ENCODE assay signal across 8 cellular contexts in the genomic region with DNA sequence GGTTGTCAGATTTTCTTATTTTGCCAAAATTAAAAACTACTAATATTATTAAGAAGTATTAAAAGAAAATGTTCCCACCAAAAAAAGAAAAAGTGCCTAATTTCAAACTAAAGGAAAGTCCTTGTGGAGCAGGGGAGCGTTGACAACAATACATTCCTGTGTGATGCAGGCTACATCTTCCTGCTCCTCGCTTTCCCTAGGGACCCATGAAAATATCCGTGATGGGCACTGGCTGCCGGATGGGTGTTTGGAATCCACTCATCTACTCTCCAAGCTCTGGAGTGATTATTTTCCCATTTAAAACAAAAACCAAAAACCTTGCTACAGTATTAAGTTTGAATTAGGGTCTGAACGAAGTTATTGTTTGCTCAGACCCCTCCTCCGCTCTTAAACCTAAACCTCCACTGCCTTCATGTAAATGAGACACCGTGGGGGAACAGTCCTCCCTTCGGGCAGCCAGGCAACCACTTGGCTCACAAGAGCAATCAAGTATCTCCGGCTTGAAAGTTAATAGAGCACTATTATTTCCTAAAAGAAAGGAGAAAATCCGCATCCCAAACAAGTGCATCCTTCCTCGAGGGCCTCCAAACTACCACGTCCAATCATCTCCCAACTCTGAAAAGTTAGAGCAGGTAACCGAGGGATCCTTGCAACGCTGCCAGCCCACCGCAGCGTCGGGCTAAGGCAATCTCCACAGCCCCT. TPM values are rescaled to one million over a fixed set of nuclear protein-coding genes. Genes with fewer than 3 reads are reported as not detected.
DNase-seq lines count a peak whose midpoint lies in the region; ATAC-seq and TF ChIP-seq lines count a peak whose summit lies in the region.

No MANE protein-coding gene starts in this region.

- no peak for TF ChIP-seq CTCF in RWPE2 (IDR thresholded peaks at IDR 0.05; ENCODE audit: poor library complexity, severe bottlenecking)
- TF ChIP-seq CTCF in fibroblast of mammary gland (conservative IDR thresholded peaks at IDR 0.05; ENCODE audit: control insufficient read depth, insufficient read depth, low read depth, low read length): no peak

- peaks cover 36% of the 10 kb centered on the region for H3K4me1 ChIP-seq in RWPE2 (ENCODE audit: insufficient read depth, poor library complexity, severe bottlenecking)

- DNase-seq in Daoy (ENCODE audit: low read depth): peak; percentile 65
- DNase-seq in RWPE2 (ENCODE audit: low spot score): no peak
- peak; percentile 59 for DNase-seq in fibroblast of mammary gland (ENCODE audit: low read depth)
- peak; percentile 47 for DNase-seq in pons (ENCODE audit: low spot score)
- DNase-seq in NCI-H2196 treated with DMSO at 0.1 percent for 48 hours (lab: John Stamatoyannopoulos, UW; ENCODE audit: unreplicated experiment): no peak
- no peak for DNase-seq in HEK293T (ENCODE audit: extremely low spot score)
- no peak for DNase-seq in NCI-H2196 (lab: John Stamatoyannopoulos, UW; ENCODE audit: unreplicated experiment)

- H3K4me3 ChIP-seq in RWPE2 (ENCODE audit: severe bottlenecking) (peak overlapping the region; percentile 72), fibroblast of mammary gland (ENCODE audit: control insufficient read depth, low read depth, low read length) (peak overlapping the region; percentile 72)

- H3K27me3 ChIP-seq in RWPE2 (ENCODE audit: insufficient read depth, poor library complexity, severe bottlenecking): no peaks in the 10 kb centered on the region

- 0 out of 2 replicates have a peak, but pooled peaks cover 3% of the 10 kb centered on the region for H3K36me3 ChIP-seq in RWPE2 (ENCODE audit: low read depth)

- CTCF ChIA-PET in HEK293T (lab: Yijun Ruan, JAX): interaction anchor here (1.6 kb wide), 1 partner anchor 125 kb away, joined by 5 read pairs; no protein-coding TSS in a partner anchor

- POLR2A ChIA-PET in HEK293T (lab: Yijun Ruan, JAX): no interaction called here

- peak overlapping the region; percentile 78 for H3K27ac ChIP-seq in RWPE2 (ENCODE audit: poor library complexity, severe bottlenecking)

- no peak; the same call in 2 of the 3 replicates for ATAC-seq in RWPE2 (ENCODE audit: low read depth)
- ATAC-seq in GM18867 (IDR thresholded peaks at IDR 0.05; ENCODE audit: unreplicated experiment): no peak

- no peaks in the 10 kb centered on the region for H3K9me3 ChIP-seq in RWPE2 (ENCODE audit: severe bottlenecking)

TF ChIP-seq in HEK293T, 16 proteins besides CTCF, POLR2A, EP300 and RAD21:
- TF ChIP-seq FOXM1 (IDR thresholded peaks at IDR 0.05; ENCODE audit: borderline replicate concordance): no peak
- TF ChIP-seq, protein P1, sequence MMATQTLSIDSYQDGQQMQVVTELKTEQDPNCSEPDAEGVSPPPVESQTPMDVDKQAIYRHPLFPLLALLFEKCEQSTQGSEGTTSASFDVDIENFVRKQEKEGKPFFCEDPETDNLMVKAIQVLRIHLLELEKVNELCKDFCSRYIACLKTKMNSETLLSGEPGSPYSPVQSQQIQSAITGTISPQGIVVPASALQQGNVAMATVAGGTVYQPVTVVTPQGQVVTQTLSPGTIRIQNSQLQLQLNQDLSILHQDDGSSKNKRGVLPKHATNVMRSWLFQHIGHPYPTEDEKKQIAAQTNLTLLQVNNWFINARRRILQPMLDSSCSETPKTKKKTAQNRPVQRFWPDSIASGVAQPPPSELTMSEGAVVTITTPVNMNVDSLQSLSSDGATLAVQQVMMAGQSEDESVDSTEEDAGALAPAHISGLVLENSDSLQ (IDR thresholded peaks at IDR 0.05): no peak
- TF ChIP-seq HDGF (IDR thresholded peaks at IDR 0.05; ENCODE audit: borderline replicate concordance): no peak
- no peak for TF ChIP-seq ELF4 (IDR thresholded peaks at IDR 0.05)
- TF ChIP-seq BHLHE40 (IDR thresholded peaks at IDR 0.05; ENCODE audit: borderline replicate concordance): no peak
- no peak for TF ChIP-seq SUZ12 (IDR thresholded peaks at IDR 0.05)
- no peak for TF ChIP-seq L3MBTL2 (conservative IDR thresholded peaks at IDR 0.05)
- TF ChIP-seq TARDBP (IDR thresholded peaks at IDR 0.05): no peak
- TF ChIP-seq ZNF384 (IDR thresholded peaks at IDR 0.05): no peak
- no peak for TF ChIP-seq LEF1 (IDR thresholded peaks at IDR 0.05; ENCODE audit: borderline replicate concordance)
- TF ChIP-seq CTBP1 (IDR thresholded peaks at IDR 0.05; ENCODE audit: borderline replicate concordance): no peak
- TF ChIP-seq SP1 (IDR thresholded peaks at IDR 0.05): no peak
- TF ChIP-seq FOXK2 (IDR thresholded peaks at IDR 0.05): no peak
- TF ChIP-seq FOXA1 (IDR thresholded peaks at IDR 0.05): no peak
- no peak for TF ChIP-seq ARNT (IDR thresholded peaks at IDR 0.05)
- TF ChIP-seq NFRKB (IDR thresholded peaks at IDR 0.05): no peak

RNA-seq across cellular contexts. Expression of a gene that starts 1.5 kb away (rescaled TPM):
- 129 and 170 TPM in 2 replicates for total RNA-seq in Daoy (2014; rRNA removed; shearing (Covaris generic))

RNA-seq across cellular contexts. Expression of a gene that starts 48.9 kb away (rescaled TPM):
- total RNA-seq in Daoy (2014; rRNA removed; shearing (Covaris generic)): 0.11 TPM in 1 of 2 replicates, not detected in the other

Comparison
In these comparisons a context has a peak if more than half of its experiments do, and no peak if none do; other contexts are left out.
1. DNase-seq: peak in Daoy (single experiment), fibroblast of mammary gland (single experiment) and pons (single experiment); none in RWPE2 (single experiment), NCI-H2196 treated with DMSO at 0.1 percent for 48 hours (single experiment), HEK293T (single experiment) and NCI-H2196 (single experiment).